In genomic region chr16:3264137-3265036, GRCh38 we compare ENCODE assay signal across 8 cellular contexts. TPM values are rescaled to one million over a fixed set of nuclear protein-coding genes. Genes with fewer than 3 reads are reported as not detected.
DNase-seq lines count a peak whose midpoint lies in the region; ATAC-seq and TF ChIP-seq lines count a peak whose summit lies in the region.

No MANE protein-coding gene starts in this region.

- POLR2A ChIA-PET in naive thymus-derived CD8-positive, alpha-beta T cell (lab: Charles Lee): interaction anchor here (0.6 to 4.2 kb wide), 28 partner anchors 9 to 352 kb away, joined by 3 to 56 read pairs (median 6); partner anchors contain the start of genes NAA60, TIGD7, TNFRSF12A and ZNF174

- TF ChIP-seq POLR2A in Peyer's patch (IDR thresholded peaks at IDR 0.05): peak; percentile 72 to 76

- peak overlapping the region; percentile 90 for H2AFZ ChIP-seq in DND-41 (ENCODE audit: low read depth, low read length)

- H3K36me3 ChIP-seq in DND-41 (ENCODE audit: insufficient read depth, low read length) (peaks cover 19% of the 10 kb centered on the region), KOPT-K1 (ENCODE audit: insufficient read depth, low read length) (no peaks in the 10 kb centered on the region), Peyer's patch (no peaks in the 10 kb centered on the region)

- H3K9me3 ChIP-seq in DND-41 (ENCODE audit: insufficient read depth, low read length, severe bottlenecking) (no peaks in the 10 kb centered on the region), KOPT-K1 (ENCODE audit: insufficient read depth, low read length, poor library complexity, severe bottlenecking) (no peaks in the 10 kb centered on the region), Peyer's patch (no peaks in the 10 kb centered on the region)

- H4K20me1 ChIP-seq in DND-41 (ENCODE audit: insufficient read depth, low read length): no peaks in the 10 kb centered on the region

- H3K4me1 ChIP-seq in DND-41 (ENCODE audit: insufficient read depth, low read length): peaks cover 32% of the 10 kb centered on the region
- peaks cover 0 to 9% (median 0%) of the 10 kb centered on the region in 4 donors for H3K4me1 ChIP-seq in Peyer's patch

- peak overlapping the region; percentile 78 for H3K4me2 ChIP-seq in DND-41 (ENCODE audit: insufficient read depth, low read length)

- H3K27ac ChIP-seq in DND-41 (ENCODE audit: low read length): peak overlapping the region; percentile 83
- peak overlapping the region; percentile 79 for H3K27ac ChIP-seq in KOPT-K1 (ENCODE audit: low read depth, low read length, poor library complexity, severe bottlenecking)
- peak overlapping the region; percentile 93 to 99 (median 98) for H3K27ac ChIP-seq in Peyer's patch

- H3K4me1 Mint-ChIP-seq in activated T-helper 1 cell treated with anti-CD3 and anti-CD28 coated beads, Interleukin-12 subunit alpha, Interleukin-12 subunit beta, Interleukin-2, Interleukin-4 antibody, amounts not matched to agents 30 ng/mL and 10 ng/mL and 1 ng/mL, durations not matched to agents 14 hours and 24 hours and 36 hours (ENCODE audit: low read depth): peaks cover 20% of the 10 kb centered on the region
- H3K4me1 Mint-ChIP-seq in naive thymus-derived CD8-positive, alpha-beta T cell: peaks cover 11 to 44% (median 33%) of the 10 kb centered on the region in 4 donors

- H3K27me3 Mint-ChIP-seq in activated T-helper 1 cell treated with anti-CD3 and anti-CD28 coated beads, Interleukin-12 subunit alpha, Interleukin-12 subunit beta, Interleukin-2, Interleukin-4 antibody, amounts not matched to agents 30 ng/mL and 10 ng/mL and 1 ng/mL, durations not matched to agents 14 hours and 24 hours and 36 hours (ENCODE audit: insufficient read depth): no peaks in the 10 kb centered on the region
- no peaks in the 10 kb centered on the region for H3K27me3 Mint-ChIP-seq in naive thymus-derived CD8-positive, alpha-beta T cell

- TF ChIP-seq CTCF in DND-41 (IDR thresholded peaks at IDR 0.05; ENCODE audit: borderline replicate concordance, extremely low read depth, low read length, poor library complexity, severe bottlenecking): peak; percentile 18
- peak in 4 of 6 experiments; percentile 17 to 49 (median 40) for TF ChIP-seq CTCF in Peyer's patch (IDR thresholded peaks at IDR 0.05)

- H3K36me3 Mint-ChIP-seq in activated T-helper 1 cell treated with anti-CD3 and anti-CD28 coated beads, Interleukin-12 subunit alpha, Interleukin-12 subunit beta, Interleukin-2, Interleukin-4 antibody, amounts not matched to agents 30 ng/mL and 10 ng/mL and 1 ng/mL, durations not matched to agents 14 hours and 24 hours and 36 hours (ENCODE audit: low read depth): peaks cover 26% of the 10 kb centered on the region
- H3K36me3 Mint-ChIP-seq in naive thymus-derived CD8-positive, alpha-beta T cell: peaks cover 0 to 25% (median 25%) of the 10 kb centered on the region in 3 donors

- H3K4me3 Mint-ChIP-seq in activated T-helper 1 cell treated with anti-CD3 and anti-CD28 coated beads, Interleukin-12 subunit alpha, Interleukin-12 subunit beta, Interleukin-2, Interleukin-4 antibody, amounts not matched to agents 30 ng/mL and 10 ng/mL and 1 ng/mL, durations not matched to agents 14 hours and 24 hours and 36 hours: peak overlapping the region; percentile 89
- peak overlapping the region; percentile 86 to 97 (median 92) for H3K4me3 Mint-ChIP-seq in naive thymus-derived CD8-positive, alpha-beta T cell

- ATAC-seq in DND-41 (ENCODE audit: insufficient read depth, low read depth) (peak; percentile 92), GM21786 (IDR thresholded peaks at IDR 0.05; ENCODE audit: unreplicated experiment) (peak; percentile 82)
- peak; percentile 84 to 86 for ATAC-seq in naive thymus-derived CD8-positive, alpha-beta T cell

- peak overlapping the region; percentile 90 for H3K9ac ChIP-seq in DND-41 (ENCODE audit: low read depth, low read length)

- peaks cover 22% of the 10 kb centered on the region for H3K9me3 Mint-ChIP-seq in activated T-helper 1 cell treated with anti-CD3 and anti-CD28 coated beads, Interleukin-12 subunit alpha, Interleukin-12 subunit beta, Interleukin-2, Interleukin-4 antibody, amounts not matched to agents 30 ng/mL and 10 ng/mL and 1 ng/mL, durations not matched to agents 14 hours and 24 hours and 36 hours
- H3K9me3 Mint-ChIP-seq in naive thymus-derived CD8-positive, alpha-beta T cell: peaks cover 0 to 7% (median 0%) of the 10 kb centered on the region in 9 donors

- peaks cover 16% of the 10 kb centered on the region for H3K79me2 ChIP-seq in DND-41 (ENCODE audit: insufficient read depth, low read length)

- peak overlapping the region; percentile 92 for H3K27ac Mint-ChIP-seq in activated T-helper 1 cell treated with anti-CD3 and anti-CD28 coated beads, Interleukin-12 subunit alpha, Interleukin-12 subunit beta, Interleukin-2, Interleukin-4 antibody, amounts not matched to agents 30 ng/mL and 10 ng/mL and 1 ng/mL, durations not matched to agents 14 hours and 24 hours and 36 hours
- H3K27ac Mint-ChIP-seq in naive thymus-derived CD8-positive, alpha-beta T cell: peak overlapping the region; percentile 96 to 99 (median 98)

- peak overlapping the region; percentile 69 to 80 for H3K4me3 ChIP-seq in DND-41 (ENCODE audit: low read depth in 1 of 2, low read length in 2 of 2)
- H3K4me3 ChIP-seq in Peyer's patch: peak overlapping the region; percentile 61 to 85 (median 70)

- H3K27me3 ChIP-seq in DND-41 (ENCODE audit: insufficient read depth, low read length, poor library complexity) (no peaks in the 10 kb centered on the region), Peyer's patch (no peaks in the 10 kb centered on the region)

- intact Hi-C loops in activated T-helper 1 cell treated with anti-CD3 and anti-CD28 coated beads, Interleukin-12 subunit alpha, Interleukin-12 subunit beta, Interleukin-2, Interleukin-4 antibody, amounts not matched to agents 30 ng/mL and 10 ng/mL and 1 ng/mL, durations not matched to agents 14 hours and 24 hours and 36 hours (cut with micrococcal nuclease): loop anchor here (1.0 to 10.0 kb wide), 10 partner anchors 19 to 350 kb away; partner anchors contain the start of genes SLX4, TIGD7, ZNF174 and ZNF200

- DNase-seq in DND-41 (peak; percentile 100), Peyer's patch (peak; percentile 94 to 98 (median 95)), fibroblast of gingiva (ENCODE audit: low read depth) (peak; percentile 99)
- DNase-seq in activated T-helper 1 cell treated with anti-CD3 and anti-CD28 coated beads, Interleukin-12 subunit alpha, Interleukin-12 subunit beta, Interleukin-2, Interleukin-4 antibody, amounts not matched to agents 30 ng/mL and 10 ng/mL and 1 ng/mL, durations not matched to agents 14 hours and 24 hours and 36 hours (ENCODE audit: low spot score): peak; percentile 95
- DNase-seq in naive thymus-derived CD8-positive, alpha-beta T cell: peak; percentile 95 to 99 (median 98)
- DNase-seq in stimulated activated naive CD4-positive, alpha-beta T cell (lab: John Stamatoyannopoulos, UW): peak; percentile 87 to 95 (median 95)

RNA-seq across cellular contexts. Expression of gene MEFV, which starts 8.0 kb away (rescaled TPM):
- 1 to 10 TPM; 1.2 to 6.6 (median 2.2) TPM for total RNA-seq in Peyer's patch
- total RNA-seq in activated T-helper 1 cell treated with anti-CD3 and anti-CD28 coated beads, Interleukin-12 subunit alpha, Interleukin-12 subunit beta, Interleukin-2, Interleukin-4 antibody, amounts not matched to agents 30 ng/mL and 10 ng/mL and 1 ng/mL, durations not matched to agents 14 hours and 24 hours and 36 hours: not detected in 2 replicates
- total RNA-seq in naive thymus-derived CD8-positive, alpha-beta T cell: under 1 TPM; 0.41 to 0.60 TPM
- not detected for polyA plus RNA-seq in naive thymus-derived CD8-positive, alpha-beta T cell

RNA-seq across cellular contexts. Expression of gene ZNF263, which starts 18.9 kb away (rescaled TPM):
- 10 to 100 TPM; 19.0 to 35.8 (median 27.5) TPM for total RNA-seq in Peyer's patch
- total RNA-seq in activated T-helper 1 cell treated with anti-CD3 and anti-CD28 coated beads, Interleukin-12 subunit alpha, Interleukin-12 subunit beta, Interleukin-2, Interleukin-4 antibody, amounts not matched to agents 30 ng/mL and 10 ng/mL and 1 ng/mL, durations not matched to agents 14 hours and 24 hours and 36 hours: 25.5 and 27.8 TPM in 2 replicates
- total RNA-seq in naive thymus-derived CD8-positive, alpha-beta T cell: 10 to 100 TPM; 53.5 to 60.1 TPM
- 10 to 100 TPM; 33.9 to 62.2 (median 54.2) TPM for polyA plus RNA-seq in naive thymus-derived CD8-positive, alpha-beta T cell

RNA-seq across cellular contexts. Expression of gene ZNF200, which starts 29.4 kb away (rescaled TPM):
- 10 to 100 TPM in 2 of 4 donors, 1 to 10 TPM in 2; 8.6 to 13.0 (median 10.0) TPM for total RNA-seq in Peyer's patch
- total RNA-seq in activated T-helper 1 cell treated with anti-CD3 and anti-CD28 coated beads, Interleukin-12 subunit alpha, Interleukin-12 subunit beta, Interleukin-2, Interleukin-4 antibody, amounts not matched to agents 30 ng/mL and 10 ng/mL and 1 ng/mL, durations not matched to agents 14 hours and 24 hours and 36 hours: 13.6 and 15.8 TPM in 2 replicates
- total RNA-seq in naive thymus-derived CD8-positive, alpha-beta T cell: 10 to 100 TPM; 24.5 to 25.8 TPM
- polyA plus RNA-seq in naive thymus-derived CD8-positive, alpha-beta T cell: 10 to 100 TPM in 2 of 3 donors, 1 to 10 TPM in 1; 6.8 to 14.3 (median 13.9) TPM

RNA-seq across cellular contexts. Expression of gene TIGD7, which starts 40.8 kb away (rescaled TPM):
- total RNA-seq in Peyer's patch: 10 to 100 TPM in 1 of 4 donors, 1 to 10 TPM in 3; 1.2 to 14.9 (median 2.9) TPM
- 2.0 and 3.1 TPM in 2 replicates for total RNA-seq in activated T-helper 1 cell treated with anti-CD3 and anti-CD28 coated beads, Interleukin-12 subunit alpha, Interleukin-12 subunit beta, Interleukin-2, Interleukin-4 antibody, amounts not matched to agents 30 ng/mL and 10 ng/mL and 1 ng/mL, durations not matched to agents 14 hours and 24 hours and 36 hours
- total RNA-seq in naive thymus-derived CD8-positive, alpha-beta T cell: 10 to 100 TPM; 12.6 to 15.6 TPM
- 1 to 10 TPM; 5.8 to 7.0 (median 5.8) TPM for polyA plus RNA-seq in naive thymus-derived CD8-positive, alpha-beta T cell

RNA-seq across cellular contexts. Expression of gene ZNF75A, which starts 40.9 kb away (rescaled TPM):
- 10 to 100 TPM; 19.3 to 56.9 (median 41.6) TPM for total RNA-seq in Peyer's patch
- total RNA-seq in activated T-helper 1 cell treated with anti-CD3 and anti-CD28 coated beads, Interleukin-12 subunit alpha, Interleukin-12 subunit beta, Interleukin-2, Interleukin-4 antibody, amounts not matched to agents 30 ng/mL and 10 ng/mL and 1 ng/mL, durations not matched to agents 14 hours and 24 hours and 36 hours: 26.5 and 27.6 TPM in 2 replicates
- total RNA-seq in naive thymus-derived CD8-positive, alpha-beta T cell: 100 to 1,000 TPM; 117 to 128 TPM
- 10 to 100 TPM; 18.2 to 32.3 (median 23.6) TPM for polyA plus RNA-seq in naive thymus-derived CD8-positive, alpha-beta T cell

Comparison
In these comparisons a context has a peak if more than half of its experiments do, and no peak if none do; other contexts are left out.
1. Peak in every context shown above with its lines: DNase-seq, ATAC-seq, H3K4me3 ChIP-seq and H3K27ac ChIP-seq.